ENCODE assay signal across 8 cellular contexts in the genomic region with DNA sequence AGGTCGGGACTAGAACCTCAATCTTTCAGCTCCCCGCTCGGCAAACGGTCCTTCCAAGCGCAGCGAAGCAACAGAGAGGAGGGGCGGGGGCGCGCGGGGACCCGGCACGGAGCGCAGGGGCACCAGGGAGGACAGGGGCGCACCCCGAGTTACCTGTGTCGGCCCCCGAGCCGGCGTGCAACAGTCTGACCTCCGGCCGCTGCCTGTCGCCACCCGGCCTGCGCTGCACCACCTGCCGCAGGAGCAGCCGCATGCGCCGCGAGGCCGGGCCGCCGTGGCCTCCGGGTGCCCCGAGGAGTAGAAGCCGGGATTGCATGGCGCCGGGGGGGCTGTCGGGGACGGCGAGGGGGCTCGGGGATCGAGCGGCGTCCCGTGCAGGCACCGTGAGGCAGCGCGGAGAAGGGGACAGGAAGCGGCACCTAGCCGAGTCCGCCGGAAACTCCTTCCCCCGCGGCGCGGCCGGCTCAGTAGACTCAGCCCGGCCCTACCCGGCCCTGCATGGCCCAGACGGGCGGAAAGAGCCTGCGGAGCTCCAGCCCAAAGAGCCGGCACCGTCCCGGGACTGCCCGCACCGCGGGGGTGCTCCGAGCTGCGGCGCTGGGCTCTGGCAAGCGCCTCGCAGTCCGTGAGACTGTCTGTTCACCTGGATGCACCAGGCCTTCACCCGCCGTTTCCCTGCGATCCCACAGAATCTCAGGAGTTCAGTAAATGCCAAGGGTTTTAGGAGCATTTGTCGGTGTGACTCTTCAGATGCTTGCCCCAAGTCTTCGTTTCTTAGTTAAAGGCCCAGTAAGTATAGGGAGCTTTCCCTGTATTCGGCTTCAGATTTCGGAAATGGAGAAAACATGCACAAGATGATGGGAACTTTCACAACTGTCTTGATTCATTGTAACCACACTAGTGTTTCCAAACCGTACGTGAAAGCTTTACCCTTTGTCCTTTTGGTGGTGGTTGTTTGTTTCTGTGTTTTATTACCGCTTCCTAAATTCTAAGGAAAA. TPM values are rescaled to one million over a fixed set of nuclear protein-coding genes. Genes with fewer than 3 reads are reported as not detected.
A peak's percentile ranks its signal among the peaks of the same experiment; 100 is the strongest.
DNase-seq lines count a peak whose midpoint lies in the region; ATAC-seq, FAIRE-seq and TF ChIP-seq lines count a peak whose summit lies in the region.

A gene (minus strand): TSS at position 410 of the 998 bp plus-strand sequence. CDS start 94 bp downstream, at position 316.

- H3K27ac Mint-ChIP-seq in HFFc6, result peak within 1 kb of the TSS; percentile 92
- H3K27ac Mint-ChIP-seq in T-helper 1 cell treated with Interleukin-12 subunit alpha and Interleukin-12 subunit beta and Interleukin-4 antibody, amounts not matched to agents 30 μg/mL and 1 μg/mL, for 36 hours, result peak within 1 kb of the TSS; percentile 83

- FAIRE-seq in urothelium cell line (lab: Jason Lieb, UNC), result no peak

- H3K27ac ChIP-seq in angular gyrus (ENCODE audit: low read depth, low read length) (peak within 1 kb of the TSS; percentile 67), right cardiac atrium (ENCODE audit: low read length) (peak within 1 kb of the TSS; percentile 92)

- DNase-seq in GM12864 (ENCODE audit: low read depth) (peak; percentile 74), HFFc6 (peak; percentile 69), NCI-H1092 treated with DMSO at 0.1 percent for 48 hours (lab: John Stamatoyannopoulos, UW) (peak; percentile 68), right cardiac atrium (peak; percentile 87 to 94 (median 94)), pulmonary artery endothelial cell (ENCODE audit: low read depth, low spot score) (no peak), urothelium cell line (ENCODE audit: low spot score) (peak; percentile 80)

- TF ChIP-seq CTCF in GM12864 (IDR thresholded peaks at IDR 0.05; ENCODE audit: low read depth, low read length, missing control alignments) (no peak), HFFc6 (IDR thresholded peaks at IDR 0.05) (no peak)

- no peaks in the 10 kb centered on the region for H3K4me1 ChIP-seq in right cardiac atrium (ENCODE audit: control insufficient read depth, insufficient read depth, low read length)

- no peaks in the 10 kb centered on the region for H3K27me3 Mint-ChIP-seq in HFFc6 (ENCODE audit: insufficient read depth)
- no peaks in the 10 kb centered on the region for H3K27me3 Mint-ChIP-seq in T-helper 1 cell treated with Interleukin-12 subunit alpha and Interleukin-12 subunit beta and Interleukin-4 antibody, amounts not matched to agents 30 μg/mL and 1 μg/mL, for 36 hours (ENCODE audit: low read depth)

- no peaks in the 10 kb centered on the region for H3K9me3 Mint-ChIP-seq in HFFc6
- no peaks in the 10 kb centered on the region for H3K9me3 Mint-ChIP-seq in T-helper 1 cell treated with Interleukin-12 subunit alpha and Interleukin-12 subunit beta and Interleukin-4 antibody, amounts not matched to agents 30 μg/mL and 1 μg/mL, for 36 hours

- peak; percentile 97 to 98 for ATAC-seq in right cardiac atrium

- H3K9me3 ChIP-seq in right cardiac atrium (ENCODE audit: control insufficient read depth, low read length), result no peaks in the 10 kb centered on the region

- H3K4me1 Mint-ChIP-seq in HFFc6 (ENCODE audit: low read depth), result peaks cover 33% of the 10 kb centered on the region
- H3K4me1 Mint-ChIP-seq in T-helper 1 cell treated with Interleukin-12 subunit alpha and Interleukin-12 subunit beta and Interleukin-4 antibody, amounts not matched to agents 30 μg/mL and 1 μg/mL, for 36 hours (ENCODE audit: low read depth), result peaks cover 23% of the 10 kb centered on the region

- WGBS in right cardiac atrium, result 3% methylated on average over 84 of the region's 84 CpGs

- intact Hi-C loops in right cardiac atrium (cut with DNase I), result loop anchor here in 1 of 4 donors (2.0 kb wide), 1 partner anchor 80 kb away; no protein-coding TSS in a partner anchor

- peak within 1 kb of the TSS; percentile 95 for H3K4me3 ChIP-seq in GM12864 (ENCODE audit: low read depth, low read length)
- H3K4me3 ChIP-seq in right cardiac atrium (ENCODE audit: low read length), result peak within 1 kb of the TSS; percentile 88

- H3K4me3 Mint-ChIP-seq in HFFc6, result peak within 1 kb of the TSS; percentile 98
- peak within 1 kb of the TSS; percentile 90 for H3K4me3 Mint-ChIP-seq in T-helper 1 cell treated with Interleukin-12 subunit alpha and Interleukin-12 subunit beta and Interleukin-4 antibody, amounts not matched to agents 30 μg/mL and 1 μg/mL, for 36 hours

- no peaks in the 10 kb centered on the region for H3K27me3 ChIP-seq in right cardiac atrium (ENCODE audit: control insufficient read depth, insufficient read depth)

- H3K36me3 Mint-ChIP-seq in HFFc6 (ENCODE audit: low read depth), result 0 out of 2 replicates have a peak, but pooled peaks cover 5% of the 10 kb centered on the region
- H3K36me3 Mint-ChIP-seq in T-helper 1 cell treated with Interleukin-12 subunit alpha and Interleukin-12 subunit beta and Interleukin-4 antibody, amounts not matched to agents 30 μg/mL and 1 μg/mL, for 36 hours (ENCODE audit: low read depth), result peaks cover 1% of the 10 kb centered on the region

RNA-seq across cellular contexts. Expression of the gene that starts here (rescaled TPM):
- 10 to 100 TPM; 11.3 to 14.7 (median 13.8) TPM for total RNA-seq in HFFc6 (2021; fragmentation: NEBNext Ultra II Directional; extraction: Animal tissue kit (Norgen Biotek cat#: 25700))
- total RNA-seq in right cardiac atrium (10 to 100 TPM; 33.0 to 41.7 (median 36.0) TPM), pulmonary artery endothelial cell (11.0 and 12.3 TPM in 2 replicates)
- 11.7 TPM for polyA plus RNA-seq in right cardiac atrium
